Comparison of ENCODE assay signal across 2 cellular contexts in the genomic region with DNA sequence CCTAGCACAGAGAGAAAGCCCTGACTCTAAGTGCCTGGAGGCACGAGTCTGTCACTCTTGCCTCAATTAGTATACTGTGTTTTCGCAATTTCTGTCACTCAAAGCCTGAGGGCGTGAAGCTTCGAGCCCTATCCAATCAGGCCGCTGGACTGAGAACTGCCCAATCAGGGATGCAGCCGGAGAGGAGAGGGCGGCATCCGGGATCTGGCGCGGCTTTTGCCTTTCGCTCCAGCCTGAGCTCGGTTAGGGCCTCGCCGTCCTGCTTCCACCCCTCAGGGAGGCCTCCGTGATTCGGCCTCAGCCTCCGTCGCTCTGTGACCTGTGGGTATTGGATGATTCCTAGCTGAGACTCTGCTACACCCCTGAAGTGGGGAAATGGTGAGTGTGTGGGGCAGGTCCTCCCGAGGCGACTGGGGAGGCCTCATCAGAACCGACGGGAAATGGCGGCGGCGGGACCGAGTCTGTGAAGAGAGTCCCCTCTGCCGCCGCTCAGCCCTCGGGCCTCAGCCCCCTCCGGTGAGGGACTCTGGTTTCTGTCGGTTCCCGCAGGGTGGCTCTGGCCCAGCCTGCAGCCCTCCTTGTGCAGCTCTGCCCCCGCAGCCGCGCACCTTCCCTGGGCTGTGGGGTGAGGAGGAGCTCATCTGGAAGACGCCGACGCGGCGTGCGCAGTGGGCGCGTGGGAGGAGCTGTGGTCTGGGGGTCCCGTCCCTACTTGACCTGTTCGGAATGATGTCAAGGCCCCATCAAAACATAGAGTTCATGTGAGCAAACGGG.
TF ChIP-seq lines count a peak whose summit lies in the region.

No MANE protein-coding gene starts in this region.

TF ChIP-seq in SK-N-SH, 30 proteins besides CTCF, POLR2A, EP300 and RAD21:
- TF ChIP-seq TCF12 (IDR thresholded peaks at IDR 0.05) (no peak), MEF2A (IDR thresholded peaks at IDR 0.05; ENCODE audit: borderline replicate concordance, low read depth) (no peak), JUND (IDR thresholded peaks at IDR 0.05) (no peak), EZH2phosphoT487 (IDR thresholded peaks at IDR 0.05; ENCODE audit: borderline replicate concordance, low read depth) (no peak), RXRA (IDR thresholded peaks at IDR 0.05; ENCODE audit: borderline replicate concordance, low read depth) (no peak), GABPA (IDR thresholded peaks at IDR 0.05; ENCODE audit: low read depth) (no peak), RFX5 (IDR thresholded peaks at IDR 0.05; ENCODE audit: low read length) (no peak), YY1 (IDR thresholded peaks at IDR 0.05; ENCODE audit: low read depth) (no peak)
- TF ChIP-seq, protein P1, sequence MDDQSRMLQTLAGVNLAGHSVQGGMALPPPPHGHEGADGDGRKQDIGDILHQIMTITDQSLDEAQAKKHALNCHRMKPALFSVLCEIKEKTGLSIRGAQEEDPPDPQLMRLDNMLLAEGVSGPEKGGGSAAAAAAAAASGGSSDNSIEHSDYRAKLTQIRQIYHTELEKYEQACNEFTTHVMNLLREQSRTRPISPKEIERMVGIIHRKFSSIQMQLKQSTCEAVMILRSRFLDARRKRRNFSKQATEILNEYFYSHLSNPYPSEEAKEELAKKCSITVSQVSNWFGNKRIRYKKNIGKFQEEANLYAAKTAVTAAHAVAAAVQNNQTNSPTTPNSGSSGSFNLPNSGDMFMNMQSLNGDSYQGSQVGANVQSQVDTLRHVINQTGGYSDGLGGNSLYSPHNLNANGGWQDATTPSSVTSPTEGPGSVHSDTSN (IDR thresholded peaks at IDR 0.05): no peak
- TF ChIP-seq, protein P2, sequence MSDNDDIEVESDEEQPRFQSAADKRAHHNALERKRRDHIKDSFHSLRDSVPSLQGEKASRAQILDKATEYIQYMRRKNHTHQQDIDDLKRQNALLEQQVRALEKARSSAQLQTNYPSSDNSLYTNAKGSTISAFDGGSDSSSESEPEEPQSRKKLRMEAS (IDR thresholded peaks at IDR 0.05; ENCODE audit: low read depth): no peak

TF ChIP-seq in SK-N-SH treated with all-trans-retinoic acid at 6 μM for 48 hours, 23 proteins besides CTCF, POLR2A, EP300 and RAD21:
- TF ChIP-seq ZNF565 (CRISPR knock-in tag; conservative IDR thresholded peaks at IDR 0.05; ENCODE audit: low read depth) (no peak), ZNF70 (CRISPR knock-in tag; IDR thresholded peaks at IDR 0.05) (no peak), SNAI2 (CRISPR knock-in tag; IDR thresholded peaks at IDR 0.05) (no peak), CSRNP3 (CRISPR knock-in tag; IDR thresholded peaks at IDR 0.05) (no peak), ZC3H10 (CRISPR knock-in tag; IDR thresholded peaks at IDR 0.05) (no peak), TOX (CRISPR knock-in tag; IDR thresholded peaks at IDR 0.05; ENCODE audit: borderline replicate concordance) (no peak), GLIS3 (CRISPR knock-in tag; IDR thresholded peaks at IDR 0.05) (no peak)
- TF ChIP-seq, protein P3, sequence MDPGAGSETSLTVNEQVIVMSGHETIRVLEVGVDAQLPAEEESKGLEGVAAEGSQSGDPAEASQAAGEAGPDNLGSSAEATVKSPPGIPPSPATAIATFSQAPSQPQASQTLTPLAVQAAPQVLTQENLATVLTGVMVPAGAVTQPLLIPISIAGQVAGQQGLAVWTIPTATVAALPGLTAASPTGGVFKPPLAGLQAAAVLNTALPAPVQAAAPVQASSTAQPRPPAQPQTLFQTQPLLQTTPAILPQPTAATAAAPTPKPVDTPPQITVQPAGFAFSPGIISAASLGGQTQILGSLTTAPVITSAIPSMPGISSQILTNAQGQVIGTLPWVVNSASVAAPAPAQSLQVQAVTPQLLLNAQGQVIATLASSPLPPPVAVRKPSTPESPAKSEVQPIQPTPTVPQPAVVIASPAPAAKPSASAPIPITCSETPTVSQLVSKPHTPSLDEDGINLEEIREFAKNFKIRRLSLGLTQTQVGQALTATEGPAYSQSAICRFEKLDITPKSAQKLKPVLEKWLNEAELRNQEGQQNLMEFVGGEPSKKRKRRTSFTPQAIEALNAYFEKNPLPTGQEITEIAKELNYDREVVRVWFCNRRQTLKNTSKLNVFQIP (CRISPR knock-in tag; IDR thresholded peaks at IDR 0.05; ENCODE audit: borderline replicate concordance, low read depth): no peak
- TF ChIP-seq, protein P4, sequence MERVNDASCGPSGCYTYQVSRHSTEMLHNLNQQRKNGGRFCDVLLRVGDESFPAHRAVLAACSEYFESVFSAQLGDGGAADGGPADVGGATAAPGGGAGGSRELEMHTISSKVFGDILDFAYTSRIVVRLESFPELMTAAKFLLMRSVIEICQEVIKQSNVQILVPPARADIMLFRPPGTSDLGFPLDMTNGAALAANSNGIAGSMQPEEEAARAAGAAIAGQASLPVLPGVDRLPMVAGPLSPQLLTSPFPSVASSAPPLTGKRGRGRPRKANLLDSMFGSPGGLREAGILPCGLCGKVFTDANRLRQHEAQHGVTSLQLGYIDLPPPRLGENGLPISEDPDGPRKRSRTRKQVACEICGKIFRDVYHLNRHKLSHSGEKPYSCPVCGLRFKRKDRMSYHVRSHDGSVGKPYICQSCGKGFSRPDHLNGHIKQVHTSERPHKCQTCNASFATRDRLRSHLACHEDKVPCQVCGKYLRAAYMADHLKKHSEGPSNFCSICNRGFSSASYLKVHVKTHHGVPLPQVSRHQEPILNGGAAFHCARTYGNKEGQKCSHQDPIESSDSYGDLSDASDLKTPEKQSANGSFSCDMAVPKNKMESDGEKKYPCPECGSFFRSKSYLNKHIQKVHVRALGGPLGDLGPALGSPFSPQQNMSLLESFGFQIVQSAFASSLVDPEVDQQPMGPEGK (CRISPR knock-in tag; IDR thresholded peaks at IDR 0.05; ENCODE audit: borderline replicate concordance): no peak
